In genomic region chr1:111290104-111290503, GRCh38 we compare ENCODE assay signal across 21 cellular contexts. TPM values are rescaled to one million over a fixed set of nuclear protein-coding genes. Genes with fewer than 3 reads are reported as not detected.
A peak's percentile ranks its signal among the peaks of the same experiment; 100 is the strongest.
DNase-seq lines count a peak whose midpoint lies in the region; ATAC-seq, FAIRE-seq and TF ChIP-seq lines count a peak whose summit lies in the region.
"Had no signal": no experiment of that assay in that cellular context is flagged by ENCODE, and none has a peak within 500 bp of the region (broad histone marks: within the 10 kb centered on the region; RNA-seq: fewer than 3 reads in every experiment).

No MANE protein-coding gene starts in this region.

- no peaks in the 10 kb centered on the region for H3K9me1 ChIP-seq in K562 (ENCODE audit: control insufficient read depth, insufficient read depth, low read length)

- peak in 3 of 4 donors; percentile 21 to 44 (median 26) for ATAC-seq in right lobe of liver
- no peak for ATAC-seq in HepG2
- no peak for ATAC-seq in K562
- no peak for ATAC-seq in GM19452 (IDR thresholded peaks at IDR 0.05; ENCODE audit: unreplicated experiment)

- TF ChIP-seq POLR2A in right lobe of liver (IDR thresholded peaks at IDR 0.05): no peak
- no peak for TF ChIP-seq POLR2A in HepG2 (IDR thresholded peaks at IDR 0.05; ENCODE audit: insufficient read depth in 1 of 2, low read depth in 2 of 2, low read length in 2 of 2)
- TF ChIP-seq POLR2A in K562 (conservative IDR thresholded peaks at IDR 0.05): no peak
- TF ChIP-seq POLR2A in thyroid gland (IDR thresholded peaks at IDR 0.05): no peak

- H3K36me3 ChIP-seq in right lobe of liver: no peaks in the 10 kb centered on the region
- H3K36me3 ChIP-seq in HepG2 (replicated peaks in 1 of 2; ENCODE audit: control insufficient read depth in 1 of 2, insufficient read depth in 2 of 2, low read length in 2 of 2): no peaks in the 10 kb centered on the region
- no peaks in the 10 kb centered on the region for H3K36me3 ChIP-seq in K562 (ENCODE audit: control insufficient read depth, insufficient read depth, low read length)
- no peaks in the 10 kb centered on the region for H3K36me3 ChIP-seq in thyroid gland
- H3K36me3 ChIP-seq: BE2C, HAP-1 had no signal

- H4K20me1 ChIP-seq in HepG2 (ENCODE audit: insufficient read depth, low read length) (no peaks in the 10 kb centered on the region), K562 (replicated peaks; ENCODE audit: control insufficient read depth, insufficient read depth, low read length) (no peaks in the 10 kb centered on the region)

- H3K27ac ChIP-seq in right lobe of liver (no peak overlapping the region), HepG2 (ENCODE audit: extremely low read length, insufficient read depth, low read length) (no peak overlapping the region), K562 (ENCODE audit: extremely low read depth, low read depth, low read length) (no peak overlapping the region), thyroid gland (peak overlapping the region; percentile 42 to 53 (median 45))
- H3K27ac ChIP-seq: GM23248 had no signal

- CTCF ChIA-PET in HepG2 (lab: Yijun Ruan, JAX; ENCODE audit: low intra/inter-chr PET ratio, low total read pairs): no interaction called here
- CTCF ChIA-PET in K562 (lab: Yijun Ruan, JAX; ENCODE audit: low intra/inter-chr PET ratio): no interaction called here

- no peak for FAIRE-seq in HepG2 (lab: Jason Lieb, UNC)
- FAIRE-seq in K562 (lab: Jason Lieb, UNC): peak; percentile 44
- FAIRE-seq: A204.1, D721Med, G401.6, GM12891, GM19239 had no signal

- H3K27me3 ChIP-seq in right lobe of liver: no peaks in the 10 kb centered on the region
- peaks cover 0 to 2% of the 10 kb centered on the region in 2 experiments; a peak in 1 of 5 replicates for H3K27me3 ChIP-seq in HepG2 (ENCODE audit: control insufficient read depth in 1 of 2, insufficient read depth in 2 of 2, low read length in 2 of 2)
- peaks cover 0 to 5% of the 10 kb centered on the region in 2 experiments; a peak in 1 of 5 replicates for H3K27me3 ChIP-seq in K562 (ENCODE audit: control insufficient read depth in 2 of 2, insufficient read depth in 2 of 2, low read length in 2 of 2)
- no peaks in the 10 kb centered on the region for H3K27me3 ChIP-seq in thyroid gland

- H3K9me3 ChIP-seq in right lobe of liver (no peaks in the 10 kb centered on the region), HepG2 (ENCODE audit: low read length) (no peaks in the 10 kb centered on the region), K562 (replicated peaks; ENCODE audit: control insufficient read depth, insufficient read depth, low read depth, low read length) (no peaks in the 10 kb centered on the region; the same call in 1 of the 2 replicates), thyroid gland (no peaks in the 10 kb centered on the region)
- H3K9me3 ChIP-seq: BE2C, Caco-2, HAP-1 had no signal

- H3K4me1 ChIP-seq in right lobe of liver (no peaks in the 10 kb centered on the region), HepG2 (ENCODE audit: insufficient read depth, low read length) (peaks cover 22% of the 10 kb centered on the region), K562 (replicated peaks in 1 of 2; ENCODE audit: control insufficient read depth in 2 of 2, insufficient read depth in 2 of 2, low read length in 2 of 2) (no peaks in the 10 kb centered on the region), thyroid gland (peaks cover 5 to 19% of the 10 kb centered on the region in 2 donors)
- H3K4me1 ChIP-seq: BE2C had no signal

- H3K4me3 ChIP-seq in right lobe of liver: no peak overlapping the region
- H3K4me3 ChIP-seq in HepG2 (replicated peaks in 1 of 3; ENCODE audit: insufficient read depth in 1 of 3, low read depth in 2 of 3, low read length in 3 of 3): no peak overlapping the region
- H3K4me3 ChIP-seq in K562: no peak overlapping the region
- no peak overlapping the region for H3K4me3 ChIP-seq in thyroid gland (replicated peaks in 1 of 3)
- H3K4me3 ChIP-seq: GM23248, HAP-1 had no signal

- no peak overlapping the region for H2AFZ ChIP-seq in HepG2 (ENCODE audit: low read length)
- H2AFZ ChIP-seq in K562 (ENCODE audit: low read depth, low read length): no peak overlapping the region
- H2AFZ ChIP-seq: GM23248 had no signal

- POLR2A ChIA-PET in HepG2 (lab: Yijun Ruan, JAX): no interaction called here
- POLR2A ChIA-PET in K562 (lab: Yijun Ruan, JAX): no interaction called here

- no TSS peak for BruUV-seq in HepG2 (replicated peaks; lab: Mats Ljungman, UMichigan)
- no TSS peak for BruUV-seq in K562 (replicated peaks; lab: Mats Ljungman, UMichigan)

- TF ChIP-seq CTCF in right lobe of liver (IDR thresholded peaks at IDR 0.05) (no peak), HepG2 (CRISPR knock-in tag; IDR thresholded peaks at IDR 0.05) (no peak), K562 (IDR thresholded peaks at IDR 0.05 in 2 of 3, conservative IDR thresholded peaks at IDR 0.05 in 1 of 3; ENCODE audit: insufficient read depth in 2 of 3, low read depth in 1 of 3, low read length in 3 of 3) (no peak), thyroid gland (IDR thresholded peaks at IDR 0.05) (no peak)

- in situ Hi-C loops in HepG2 (cut with HindIII; ENCODE audit: extremely low pct_ligation_motif_present, low pct_unique_long_range_greater_than_20kb): no loop called here
- in situ Hi-C loops in K562 (cut with MboI): no loop called here

- 31% methylated on average over 3 of the region's 3 CpGs for WGBS in right lobe of liver (ENCODE audit: insufficient coverage, low coverage, low lambda C conversion rate, missing lambda C conversion rate)
- 33% methylated on average over 2 of the region's 3 CpGs for WGBS in HepG2 (ENCODE audit: low lambda C conversion rate)
- 2% methylated on average over 3 of the region's 3 CpGs for WGBS in K562 (ENCODE audit: insufficient coverage, low coverage, missing lambda C conversion rate)
- WGBS in thyroid gland, 2 donors: 59 to 62% methylated on average over 3 of the region's 3 CpGs

- H3K9ac ChIP-seq in HepG2 (ENCODE audit: insufficient read depth, low read depth, low read length): no peak overlapping the region
- no peak overlapping the region for H3K9ac ChIP-seq in K562 (ENCODE audit: insufficient read depth in 1 of 2, low read depth in 2 of 2, low read length in 2 of 2)
- H3K9ac ChIP-seq: GM23248 had no signal

- no peak overlapping the region for H3K4me2 ChIP-seq in HepG2 (ENCODE audit: low read depth, low read length)
- H3K4me2 ChIP-seq in K562 (ENCODE audit: insufficient read depth, low read length): no peak overlapping the region

- TF ChIP-seq RAD21 in HepG2 (CRISPR knock-in tag; IDR thresholded peaks at IDR 0.05) (no peak), K562 (CRISPR knock-in tag; conservative IDR thresholded peaks at IDR 0.05 in 1 of 2, IDR thresholded peaks at IDR 0.05 in 1 of 2) (no peak)

- intact Hi-C loops in right lobe of liver (cut with DNase I): no loop called here
- intact Hi-C loops in HepG2 (cut with micrococcal nuclease; ENCODE audit: unreplicated experiment): no loop called here
- intact Hi-C loops in K562 (cut with micrococcal nuclease): no loop called here
- intact Hi-C loops in thyroid gland (cut with DNase I): no loop called here

- H3K79me2 ChIP-seq in HepG2 (ENCODE audit: insufficient read depth, low read length): no peaks in the 10 kb centered on the region
- H3K79me2 ChIP-seq in K562 (ENCODE audit: control insufficient read depth, insufficient read depth, low read length): no peaks in the 10 kb centered on the region

- no peak for TF ChIP-seq EP300 in HepG2 (IDR thresholded peaks at IDR 0.05; ENCODE audit: low read depth in 2 of 2, low read length in 2 of 2)
- TF ChIP-seq EP300 in HepG2 (CRISPR knock-in tag; IDR thresholded peaks at IDR 0.05; ENCODE audit: borderline replicate concordance): no peak
- TF ChIP-seq EP300 in K562 (IDR thresholded peaks at IDR 0.05; ENCODE audit: low read length): no peak

- DNase-seq in NCI-H1105 treated with DMSO at 0.1 percent for 48 hours (lab: John Stamatoyannopoulos, UW): peak; percentile 62
- no peak for DNase-seq in NCI-H1105 (lab: John Stamatoyannopoulos, UW)
- no peak for DNase-seq in right lobe of liver
- no peak for DNase-seq in HepG2 (ENCODE audit: low spot score)
- no peak for DNase-seq in K562 (ENCODE audit: extremely low read depth in 1 of 4, low spot score in 3 of 4)
- DNase-seq in thyroid gland: peak in 1 of 2 donors; percentile 2
- no peak for DNase-seq in SK-N-DZ (ENCODE audit: low spot score)
- DNase-seq: BE2C; C1 segment of cervical spinal cord; Caco-2; CD4-positive, CD25-positive, alpha-beta regulatory T cell; GM23248 had no signal

RNA-seq across cellular contexts. Expression of gene CHIA, which starts 0.5 kb away (rescaled TPM):
- total RNA-seq in right lobe of liver (not detected), HepG2 (2016; rRNA removed; fragmentation: Illumina TruSeq; extraction: Trizol) (not detected in 2 replicates), K562 (2014; rRNA removed) (not detected in 2 replicates), K562 (2014; rRNA removed; fragmentation: Illumina TruSeq; extraction: Trizol) (not detected in 2 replicates), K562 (2015; rRNA removed; fragmentation: Illumina TruSeq; extraction: Trizol) (not detected in 2 replicates), K562 (2021) (not detected in 2 replicates), thyroid gland (not detected)
- total RNA-seq in HepG2 (2016; cell fraction: cytosol; rRNA removed; fragmentation: Illumina TruSeq; extraction: Trizol; ENCODE audit: low read depth): not detected in 2 replicates
- not detected in 2 replicates for total RNA-seq in HepG2 (2016; cell fraction: insoluble cytoplasmic fraction; rRNA removed; fragmentation: Illumina TruSeq; extraction: Trizol)
- total RNA-seq in HepG2 (2016; cell fraction: membrane; rRNA removed; fragmentation: Illumina TruSeq; extraction: Trizol): not detected in 2 replicates
- total RNA-seq in HepG2 (2016; cell fraction: nucleus; rRNA removed; fragmentation: Illumina TruSeq; extraction: Trizol): not detected in 2 replicates
- polyA plus RNA-seq in HepG2 (2011; rRNA removed) (not detected in 2 replicates), K562 (2011; rRNA removed) (not detected in 2 replicates), K562 (2014; fragmentation: Illumina TruSeq; extraction: Trizol) (not detected in 2 replicates), K562 (2014; fragmentation: Nextera tagmentation; extraction: Ambion mirVana) (not detected), K562 (2014; rRNA removed) (not detected in 2 replicates)
- not detected in 2 replicates for polyA plus RNA-seq in HepG2 (2011; cell fraction: cytosol; rRNA removed)
- not detected in 2 replicates for polyA plus RNA-seq in HepG2 (2011; cell fraction: nucleus; rRNA removed)
- not detected in 2 replicates for polyA plus RNA-seq in HepG2 (2012)
- polyA plus RNA-seq in HepG2 (2016; cell fraction: cytosol; fragmentation: Illumina TruSeq; extraction: Trizol; ENCODE audit: low read depth): not detected in 2 replicates
- polyA plus RNA-seq in HepG2 (2016; cell fraction: insoluble cytoplasmic fraction; fragmentation: Illumina TruSeq; extraction: Trizol; ENCODE audit: low read depth): not detected in 2 replicates
- polyA plus RNA-seq in HepG2 (2016; cell fraction: membrane; fragmentation: Illumina TruSeq; extraction: Trizol; ENCODE audit: low read depth): not detected in 2 replicates
- polyA plus RNA-seq in HepG2 (2016; cell fraction: nucleus; fragmentation: Illumina TruSeq; extraction: Trizol; ENCODE audit: insufficient read depth, low read depth): not detected in 2 replicates
- not detected in 2 replicates for polyA minus RNA-seq in HepG2 (2011; rRNA and poly(A)+ RNA removed; ENCODE audit: low replicate concordance)
- not detected in 2 replicates for polyA minus RNA-seq in HepG2 (2011; cell fraction: cytosol; rRNA and poly(A)+ RNA removed)
- polyA minus RNA-seq in HepG2 (2011; cell fraction: nucleus; rRNA and poly(A)+ RNA removed): not detected in 2 replicates
- total RNA-seq in K562 (2011; cell fraction: chromatin; rRNA removed; ENCODE audit: low replicate concordance): not detected in 2 replicates
- total RNA-seq in K562 (2011; cell fraction: nucleolus; rRNA removed): not detected in 2 replicates
- not detected in 2 replicates for total RNA-seq in K562 (2011; cell fraction: nucleoplasm; rRNA removed)
- polyA plus RNA-seq in K562 (2011; cell fraction: cytosol; rRNA removed): not detected in 2 replicates
- polyA plus RNA-seq in K562 (2011; cell fraction: nucleus; rRNA removed): not detected in 2 replicates
- polyA plus RNA-seq in K562 (2012): not detected in 2 replicates
- not detected in 2 replicates for polyA minus RNA-seq in K562 (2011; rRNA and poly(A)+ RNA removed)
- polyA minus RNA-seq in K562 (2011; cell fraction: cytosol; rRNA and poly(A)+ RNA removed): not detected in 2 replicates
- polyA minus RNA-seq in K562 (2011; cell fraction: nucleus; rRNA and poly(A)+ RNA removed): not detected in 2 replicates
- polyA plus RNA-seq in SK-N-DZ (2014; cell fraction: cytosol; rRNA removed): not detected in 2 replicates
- polyA plus RNA-seq in SK-N-DZ (2014; cell fraction: nucleus; rRNA removed): not detected in 2 replicates
- total RNA-seq: Caco-2; CD4-positive, CD25-positive, alpha-beta regulatory T cell; GM23248; H4; HT-29 had no signal
- polyA plus RNA-seq: CD4-positive, CD25-positive, alpha-beta regulatory T cell; GM23248 had no signal

Comparison
In these comparisons a context has a peak if more than half of its experiments do, and no peak if none do; other contexts are left out.
1. ATAC-seq: peak in right lobe of liver (3 of 4); none in HepG2 (single experiment), K562 (single experiment) and GM19452 (single experiment).
2. H3K27ac ChIP-seq: peak in thyroid gland (3 of 3); none in right lobe of liver (0 of 3), HepG2 (single experiment) and K562 (single experiment).